ENCODE assay signal across 34 cellular contexts in the genomic region with DNA sequence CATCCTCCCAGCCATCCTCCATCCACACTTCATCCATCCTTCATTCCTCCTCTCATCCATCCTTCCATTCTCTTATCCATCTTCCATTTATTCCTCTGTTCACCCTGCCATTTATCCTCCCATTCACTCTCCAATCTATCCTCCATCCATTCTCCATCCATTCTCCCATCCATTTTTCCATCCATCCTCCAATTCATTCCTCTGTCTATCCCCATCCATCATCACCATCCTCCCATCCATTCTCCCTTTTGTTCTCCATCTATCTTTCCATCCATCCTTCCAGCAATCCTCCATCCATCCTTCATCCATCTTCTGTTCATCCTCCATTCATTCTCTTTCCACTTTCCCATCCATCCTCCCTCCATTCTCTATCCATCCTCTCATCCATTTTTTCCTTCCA. TPM values are rescaled to one million over a fixed set of nuclear protein-coding genes. Genes with fewer than 3 reads are reported as not detected.
"Had no signal": no experiment of that assay in that cellular context is flagged by ENCODE, and none has a peak within 500 bp of the region (broad histone marks: within the 10 kb centered on the region; RNA-seq: fewer than 3 reads in every experiment).

No MANE protein-coding gene starts in this region.

- H3K9ac ChIP-seq: neural progenitor cell, parathyroid adenoma had no signal

- H3K4me1 ChIP-seq: neural progenitor cell, parathyroid adenoma, psoas muscle, spleen, suprapubic skin, testis, tibial artery, upper lobe of left lung, uterus had no signal

- H2AFZ ChIP-seq: neural progenitor cell, parathyroid adenoma had no signal

- DNase-seq: naive thymus-derived CD4-positive, alpha-beta T cell; natural killer cell; occipital lobe; ovary; posterior cingulate gyrus; psoas muscle; right cardiac atrium; spleen; stimulated activated CD4-positive, alpha-beta T cell treated with anti-CD3 and anti-CD28 coated beads, Interleukin-12 subunit alpha, Interleukin-12 subunit beta, amount 100 ng/mL, for 4 hours; stimulated activated CD4-positive, alpha-beta T cell treated with anti-CD3 and anti-CD28 coated beads, Interleukin-1b, Interleukin-23, amount 100 ng/mL, for 48 hours; stimulated activated CD4-positive, alpha-beta T cell treated with anti-CD3 and anti-CD28 coated beads, Interleukin-4, amount 100 ng/mL, for 1 hour; stimulated activated CD4-positive, alpha-beta T cell treated with anti-CD3 and anti-CD28 coated beads, Interleukin-4, amount 100 ng/mL, for 4 hours; stimulated activated CD8-positive, alpha-beta memory T cell treated with anti-CD3 and anti-CD28 coated beads, Interleukin-4, amount 100 ng/mL, for 48 hours; stimulated activated naive CD4-positive, alpha-beta T cell; stimulated activated naive CD8-positive, alpha-beta T cell treated with anti-CD3 and anti-CD28 coated beads, Interleukin-15, amount 100 ng/mL, for 72 hours; stimulated activated naive CD8-positive, alpha-beta T cell treated with anti-CD3 and anti-CD28 coated beads, Interleukin-15, Interleukin-2, amounts not matched to agents 100 U/mL and 50 U/mL, for 24 hours; substantia nigra; testis; tibial artery; trophoblast cell; upper lobe of left lung; uterus had no signal

- H3K9me3 ChIP-seq: ovary, testis, uterus had no signal

- H3K79me2 ChIP-seq: parathyroid adenoma had no signal

- H3K27me3 ChIP-seq: ovary, testis, upper lobe of left lung, uterus had no signal

- H3K4me3 ChIP-seq: neural progenitor cell, ovary, psoas muscle, skin epidermis, smooth muscle cell, spleen, suprapubic skin, testis, tibial artery, upper lobe of left lung, uterus had no signal

- H3K36me3 ChIP-seq: neural progenitor cell, ovary, spleen, suprapubic skin, tibial artery, upper lobe of left lung, uterus had no signal

- H3K4me2 ChIP-seq: neural progenitor cell, smooth muscle cell had no signal

- H3K27ac ChIP-seq: neural progenitor cell, ovary, parathyroid adenoma, psoas muscle, skin epidermis, spleen, suprapubic skin, testis, tibial artery, upper lobe of left lung, uterus had no signal

- ATAC-seq: naive thymus-derived CD4-positive, alpha-beta T cell; natural killer cell; psoas muscle; right cardiac atrium; sciatic nerve; stimulated activated memory B cell treated with anti-CD40 and anti-IgM and Interleukin-4, amounts not matched to agents 10 μg/mL and 1 μg/mL and 100 μg/mL, for 72 hours; stimulated activated naive CD8-positive, alpha-beta T cell treated with anti-CD3 and anti-CD28 coated beads, Interleukin-15, amount 100 ng/mL, for 72 hours; stimulated activated naive CD8-positive, alpha-beta T cell treated with anti-CD3 and anti-CD28 coated beads, Interleukin-15, Interleukin-2, amounts not matched to agents 100 U/mL and 50 U/mL, for 24 hours had no signal

RNA-seq across cellular contexts. Expression of gene IGLL1, which starts 28.7 kb away (rescaled TPM):
- total RNA-seq: natural killer cell, occipital lobe, osteoblast, progenitor cell of endocrine pancreas, psoas muscle, renal cortical epithelial cell, right cardiac atrium, sciatic nerve, smooth muscle cell, spleen, suprapubic skin, upper lobe of left lung, ureter had no signal
- polyA plus RNA-seq: naive thymus-derived CD4-positive, alpha-beta T cell; neural cell; ovary; psoas muscle; right cardiac atrium; smooth muscle cell had no signal
